8 cellular contexts compared by ENCODE assay signal in genomic region chr15:84598993-84599392, GRCh38. TPM values are rescaled to one million over a fixed set of nuclear protein-coding genes. Genes with fewer than 3 reads are reported as not detected.
DNase-seq lines count a peak whose midpoint lies in the region; ATAC-seq and TF ChIP-seq lines count a peak whose summit lies in the region.

No MANE protein-coding gene starts in this region.

- no peaks in the 10 kb centered on the region for H3K27me3 ChIP-seq in esophagus muscularis mucosa
- H3K27me3 ChIP-seq in ovary: no peaks in the 10 kb centered on the region

- peak overlapping the region; percentile 87 for H3K27ac Mint-ChIP-seq in T-helper 17 cell

- H3K4me3 Mint-ChIP-seq in T-helper 17 cell: peak overlapping the region; percentile 55

- H3K4me3 ChIP-seq in esophagus muscularis mucosa (no peak overlapping the region), ovary (no peak overlapping the region)

- intact Hi-C loops in esophagus muscularis mucosa (cut with DNase I): no loop called here
- intact Hi-C loops in ovary (cut with DNase I): loop anchor here in 2 of 4 donors (10.0 kb wide), 1 partner anchor 326 kb away; no protein-coding TSS in a partner anchor

- peak; percentile 55 for DNase-seq in activated CD4-positive, alpha-beta T cell treated with anti-CD3 and anti-CD28 coated beads for 48 hours
- DNase-seq in activated CD4-positive, alpha-beta T cell treated with anti-CD3 and anti-CD28 coated beads, Interleukin-2, amount 50 U/mL, for 4 hours: no peak
- DNase-seq in Kasumi-1 (lab: John Stamatoyannopoulos, UW) (peak; percentile 69 to 83), T-helper 17 cell (no peak), esophagus muscularis mucosa (ENCODE audit: extremely low spot score) (no peak), ovary (peak in 4 of 5 donors; percentile 29 to 39 (median 37))

- TF ChIP-seq EP300 in esophagus muscularis mucosa (IDR thresholded peaks at IDR 0.05) (no peak), ovary (IDR thresholded peaks at IDR 0.05) (no peak)

- H3K27ac ChIP-seq in esophagus muscularis mucosa (replicated peaks in 1 of 4) (peak overlapping the region in 1 of 4 donors; percentile 31), ovary (no peak overlapping the region)

- no peaks in the 10 kb centered on the region for H3K36me3 Mint-ChIP-seq in T-helper 17 cell (ENCODE audit: low read depth)

- H3K27me3 Mint-ChIP-seq in T-helper 17 cell: no peaks in the 10 kb centered on the region

- 73% methylated on average over 1 of the region's 1 CpG for WGBS in esophagus muscularis mucosa
- WGBS in ovary, 3 donors: 67 to 81% (median 80%) methylated on average over 1 of the region's 1 CpG

- H3K4me1 ChIP-seq in esophagus muscularis mucosa (peaks cover 8 to 28% (median 21%) of the 10 kb centered on the region in 4 donors), ovary (ENCODE audit: insufficient read depth) (peaks cover 5% of the 10 kb centered on the region)

- TF ChIP-seq POLR2A in esophagus muscularis mucosa (IDR thresholded peaks at IDR 0.05; ENCODE audit: low read depth): no peak
- no peak for TF ChIP-seq POLR2A in ovary (IDR thresholded peaks at IDR 0.05)

- ATAC-seq in T-helper 17 cell: no peak
- ATAC-seq in HG03432 (IDR thresholded peaks at IDR 0.05; ENCODE audit: unreplicated experiment): no peak
- no peak for ATAC-seq in GM18517 (IDR thresholded peaks at IDR 0.05; ENCODE audit: unreplicated experiment)

- H3K4me1 Mint-ChIP-seq in T-helper 17 cell: peaks cover 42% of the 10 kb centered on the region

- H3K9me3 ChIP-seq in T-helper 17 cell (ENCODE audit: control insufficient read depth, low read length, poor library complexity, severe bottlenecking) (no peaks in the 10 kb centered on the region), esophagus muscularis mucosa (no peaks in the 10 kb centered on the region), ovary (no peaks in the 10 kb centered on the region)

- H3K36me3 ChIP-seq in esophagus muscularis mucosa (peaks cover 0 to 5% (median 3%) of the 10 kb centered on the region in 4 donors), ovary (no peaks in the 10 kb centered on the region)

- peak; percentile 60 to 67 (median 60) for TF ChIP-seq CTCF in esophagus muscularis mucosa (IDR thresholded peaks at IDR 0.05)
- TF ChIP-seq CTCF in ovary (IDR thresholded peaks at IDR 0.05): peak in 2 of 3 donors; percentile 47 to 49

RNA-seq across cellular contexts. Expression of gene ZSCAN2, which starts 1.8 kb away (rescaled TPM):
- total RNA-seq in T-helper 17 cell (1 to 10 TPM; 3.6 to 4.1 TPM), esophagus muscularis mucosa (1 to 10 TPM; 4.6 to 9.5 (median 7.7) TPM), ovary (10 to 100 TPM in 3 of 7 donors, 1 to 10 TPM in 4; 5.6 to 13.3 (median 9.2) TPM)
- polyA plus RNA-seq in ovary: 1 to 10 TPM; 6.8 to 8.2 TPM

RNA-seq across cellular contexts. Expression of gene WDR73, which starts 55.1 kb away (rescaled TPM):
- total RNA-seq in T-helper 17 cell (10 to 100 TPM; 26.0 to 29.8 TPM), esophagus muscularis mucosa (10 to 100 TPM; 16.7 to 22.8 (median 18.4) TPM), ovary (10 to 100 TPM; 18.8 to 36.1 (median 26.9) TPM)
- 10 to 100 TPM; 19.9 to 20.7 TPM for polyA plus RNA-seq in ovary

RNA-seq across cellular contexts. Expression of gene NMB, which starts 59.0 kb away (rescaled TPM):
- total RNA-seq in T-helper 17 cell: 1 to 10 TPM; 2.0 to 3.3 TPM
- 1 to 10 TPM; 3.6 to 7.4 (median 5.1) TPM for total RNA-seq in esophagus muscularis mucosa
- 10 to 100 TPM in 1 of 7 donors, 1 to 10 TPM in 6; 5.1 to 11.5 (median 7.3) TPM for total RNA-seq in ovary
- polyA plus RNA-seq in ovary: 1 to 10 TPM; 2.7 to 7.3 TPM

Comparison
In these comparisons a context has a peak if more than half of its experiments do, and no peak if none do; other contexts are left out.
1. DNase-seq: peak in activated CD4-positive, alpha-beta T cell treated with anti-CD3 and anti-CD28 coated beads for 48 hours (single experiment), Kasumi-1 (2 of 2) and ovary (4 of 5); none in activated CD4-positive, alpha-beta T cell treated with anti-CD3 and anti-CD28 coated beads, Interleukin-2, amount 50 U/mL, for 4 hours (0 of 2), T-helper 17 cell (0 of 3) and esophagus muscularis mucosa (single experiment).